Comparison of ENCODE assay signal across 23 cellular contexts in genomic region chr7:107951172-107951787, GRCh38. TPM values are rescaled to one million over a fixed set of nuclear protein-coding genes. Genes with fewer than 3 reads are reported as not detected.
DNase-seq lines count a peak whose midpoint lies in the region; ATAC-seq, FAIRE-seq and TF ChIP-seq lines count a peak whose summit lies in the region.
"Had no signal": no experiment of that assay in that cellular context is flagged by ENCODE, and none has a peak within 500 bp of the region (broad histone marks: within the 10 kb centered on the region; RNA-seq: fewer than 3 reads in every experiment).

No MANE protein-coding gene starts in this region.

- TF ChIP-seq CTCF in lung (IDR thresholded peaks at IDR 0.05; ENCODE audit: control extremely low read depth, extremely low read depth) (no peak), stomach (IDR thresholded peaks at IDR 0.05) (no peak)

- peaks cover 2 to 11% of the 10 kb centered on the region in 2 donors for H3K36me3 ChIP-seq in lung (ENCODE audit: control insufficient read depth in 2 of 2, insufficient read depth in 2 of 2, low read length in 2 of 2)
- H3K36me3 ChIP-seq in stomach: peaks cover 8 to 70% (median 52%) of the 10 kb centered on the region in 4 donors
- H3K36me3 ChIP-seq: neutrophil had no signal

- H3K4me3 ChIP-seq in lung (no peak overlapping the region), stomach (no peak overlapping the region)
- H3K4me3 ChIP-seq: right lobe of liver had no signal

- H3K27me3 Mint-ChIP-seq in activated T-cell treated with anti-CD3 and anti-CD28 coated beads, Interleukin-2, amount 50 U/mL, for 72 hours (ENCODE audit: low read depth): no peaks in the 10 kb centered on the region

- peak; percentile 24 for ATAC-seq in lung (ENCODE audit: insufficient read depth, low FRiP score)
- no peak for ATAC-seq in activated T-cell treated with anti-CD3 and anti-CD28 coated beads, Interleukin-2, amount 50 U/mL, for 72 hours (replicated peaks in 1 of 2)
- ATAC-seq: effector memory CD8-positive, alpha-beta T cell; right lobe of liver had no signal

- H3K27ac ChIP-seq in caudate nucleus (ENCODE audit: low read depth, low read length): peak overlapping the region; percentile 82
- peak overlapping the region in 1 of 2 donors; percentile 9 for H3K27ac ChIP-seq in lung (ENCODE audit: low read depth in 1 of 2, low read length in 1 of 2)
- H3K27ac ChIP-seq in stomach: peak overlapping the region in 4 of 5 donors; percentile 8 to 69 (median 48)
- H3K27ac ChIP-seq: neutrophil, right lobe of liver had no signal

- FAIRE-seq in GM12891 (lab: Jason Lieb, UNC): no peak

- H3K4me1 ChIP-seq in lung (ENCODE audit: control insufficient read depth in 2 of 2, insufficient read depth in 2 of 2, low read length in 2 of 2) (peaks cover 2 to 4% of the 10 kb centered on the region in 2 donors), stomach (peaks cover 20 to 58% (median 44%) of the 10 kb centered on the region in 4 donors)
- H3K4me1 ChIP-seq: BE2C had no signal

- no peak for TF ChIP-seq EP300 in stomach (IDR thresholded peaks at IDR 0.05)

- no peaks in the 10 kb centered on the region for H3K4me1 Mint-ChIP-seq in activated T-cell treated with anti-CD3 and anti-CD28 coated beads, Interleukin-2, amount 50 U/mL, for 72 hours (ENCODE audit: low read depth)

- 75 to 85% methylated on average over 14 of the region's 14 CpGs for whole genome bisulfite sequencing in lung, 2 donors
- 60 to 88% (median 75%) methylated on average over 14 of the region's 14 CpGs for WGBS in stomach, 5 donors

- no peak overlapping the region for H3K27ac Mint-ChIP-seq in activated T-cell treated with anti-CD3 and anti-CD28 coated beads, Interleukin-2, amount 50 U/mL, for 72 hours
- H3K27ac Mint-ChIP-seq: effector memory CD8-positive, alpha-beta T cell had no signal

- H3K9me3 Mint-ChIP-seq in activated T-cell treated with anti-CD3 and anti-CD28 coated beads, Interleukin-2, amount 50 U/mL, for 72 hours: no peaks in the 10 kb centered on the region
- H3K9me3 Mint-ChIP-seq: effector memory CD8-positive, alpha-beta T cell had no signal

- H3K27me3 ChIP-seq in lung (ENCODE audit: control insufficient read depth, insufficient read depth) (no peaks in the 10 kb centered on the region), stomach (no peaks in the 10 kb centered on the region)
- H3K27me3 ChIP-seq: BE2C, right lobe of liver had no signal

- no peaks in the 10 kb centered on the region for H3K9me3 ChIP-seq in lung (ENCODE audit: control insufficient read depth in 2 of 2, insufficient read depth in 1 of 2, low read length in 1 of 2)
- H3K9me3 ChIP-seq in stomach: no peaks in the 10 kb centered on the region
- H3K9me3 ChIP-seq: BE2C, neutrophil, right lobe of liver had no signal

- H3K36me3 Mint-ChIP-seq in activated T-cell treated with anti-CD3 and anti-CD28 coated beads, Interleukin-2, amount 50 U/mL, for 72 hours (ENCODE audit: insufficient read depth in 2 of 2): no peaks in the 10 kb centered on the region

- H3K4me3 Mint-ChIP-seq in activated T-cell treated with anti-CD3 and anti-CD28 coated beads, Interleukin-2, amount 50 U/mL, for 72 hours: no peak overlapping the region
- H3K4me3 Mint-ChIP-seq: effector memory CD8-positive, alpha-beta T cell had no signal

- DNase-seq in M059J (ENCODE audit: low read depth): peak; percentile 10
- DNase-seq in caudate nucleus (lab: John Stamatoyannopoulos, UW): no peak
- peak; percentile 53 for DNase-seq in lung (ENCODE audit: low spot score)
- peak; percentile 42 for DNase-seq in stomach
- DNase-seq in GM12891 (ENCODE audit: insufficient read length, low spot score): no peak
- DNase-seq in nucleus accumbens (lab: John Stamatoyannopoulos, UW): no peak
- no peak for DNase-seq in activated T-cell treated with anti-CD3 and anti-CD28 coated beads, Interleukin-2, amount 50 U/mL, for 72 hours
- DNase-seq: activated CD4-positive, alpha-beta T cell treated with anti-CD3 and anti-CD28 coated beads for 1 hour; activated gamma-delta T cell treated with Interleukin-2 at 50 U/mL for 16 hours; amygdala; BE2C; cerebellar nuclear complex; effector memory CD8-positive, alpha-beta T cell; GDM1; hippocampal formation; islet precursor cell; Karpas-422; NCI-H1105 treated with DMSO at 0.1 percent for 48 hours; NCI-H2171 treated with DMSO at 0.1 percent for 48 hours; NCI-H69; T1000 had no signal

- TF ChIP-seq POLR2A in stomach (IDR thresholded peaks at IDR 0.05): no peak
- TF ChIP-seq POLR2A in GM12891 (IDR thresholded peaks at IDR 0.05; ENCODE audit: low read depth, low read length): no peak

- intact Hi-C loops in stomach (cut with DNase I; ENCODE audit: low total_unique reads): no loop called here

TF ChIP-seq in GM12891, 5 proteins besides CTCF, POLR2A, EP300 and RAD21:
- TF ChIP-seq SPI1 (IDR thresholded peaks at IDR 0.05; ENCODE audit: low read depth, low read length) (no peak), POLR2AphosphoS5 (IDR thresholded peaks at IDR 0.05; ENCODE audit: low read depth, low read length) (no peak), TAF1 (IDR thresholded peaks at IDR 0.05; ENCODE audit: low read depth, low read length) (no peak), POU2F2 (IDR thresholded peaks at IDR 0.05; ENCODE audit: low read depth, low read length) (no peak), PAX5 (IDR thresholded peaks at IDR 0.05; ENCODE audit: insufficient read depth, low read length, severe bottlenecking) (no peak)
TF ChIP-seq in GM12891: peak in this region for 0.

RNA-seq across cellular contexts. Expression of gene LAMB1, which starts 51.7 kb away (rescaled TPM):
- total RNA-seq in M059J (2014; rRNA removed; shearing (Covaris generic)): 112 and 225 TPM in 2 replicates
- total RNA-seq in lung (100 to 1,000 TPM; 244 to 285 TPM), stomach (100 to 1,000 TPM in 4 of 5 donors, 10 to 100 TPM in 1; 85.7 to 399 (median 165) TPM)
- polyA plus RNA-seq in lung (100 to 1,000 TPM in 1 of 2 donors, 10 to 100 TPM in 1; 95.9 to 103 TPM), stomach (10 to 100 TPM; 50.0 to 76.5 (median 68.7) TPM)
- 0.30 TPM for polyA plus RNA-seq in GM12891 (2012; ENCODE audit: low read depth, missing spikeins)
- total RNA-seq in activated T-cell treated with anti-CD3 and anti-CD28 coated beads, Interleukin-2, amount 50 U/mL, for 72 hours: under 1 TPM in 1 of 2 donors, not detected in 1; 0.10 TPM

Comparison
In these comparisons a context has a peak if more than half of its experiments do, and no peak if none do; other contexts are left out.
1. DNase-seq: peak in M059J (single experiment), lung (single experiment) and stomach (single experiment); none in caudate nucleus (0 of 61), GM12891 (single experiment), nucleus accumbens (0 of 56) and activated T-cell treated with anti-CD3 and anti-CD28 coated beads, Interleukin-2, amount 50 U/mL, for 72 hours (0 of 2).
2. RNA of gene LAMB1, which starts 51.7 kb away (total RNA-seq): 244 to 285 TPM in lung, 112 to 225 TPM in M059J and 85.7 to 399 TPM in stomach; 0.10 TPM in activated T-cell treated with anti-CD3 and anti-CD28 coated beads, Interleukin-2, amount 50 U/mL, for 72 hours; every median in the first group is over 10 times any median in the second.